1 cellular context compared by ENCODE assay signal in the genomic region with DNA sequence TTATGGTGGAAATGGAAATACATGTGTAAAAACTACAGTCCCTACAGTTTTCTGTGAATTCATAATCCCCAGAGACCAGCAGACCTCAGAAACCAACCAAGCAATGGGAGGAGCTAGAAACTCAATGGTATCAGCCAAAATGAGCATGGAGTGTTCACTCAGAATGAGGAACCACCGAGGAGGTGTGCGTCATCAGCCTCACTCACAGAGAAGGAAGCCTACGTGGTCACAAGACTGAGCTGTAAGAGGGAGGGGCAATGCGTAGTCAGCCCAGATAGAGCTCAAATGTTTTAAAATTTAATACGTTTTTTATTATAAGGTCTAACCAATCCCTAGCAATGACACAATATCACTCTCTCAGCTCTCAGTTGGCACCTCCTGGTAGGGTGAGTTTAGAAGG.
TF ChIP-seq lines count a peak whose summit lies in the region.

No MANE protein-coding gene starts in this region.

TF ChIP-seq in GM23338, 12 proteins besides CTCF, POLR2A, EP300 and RAD21:
- TF ChIP-seq, protein P1, sequence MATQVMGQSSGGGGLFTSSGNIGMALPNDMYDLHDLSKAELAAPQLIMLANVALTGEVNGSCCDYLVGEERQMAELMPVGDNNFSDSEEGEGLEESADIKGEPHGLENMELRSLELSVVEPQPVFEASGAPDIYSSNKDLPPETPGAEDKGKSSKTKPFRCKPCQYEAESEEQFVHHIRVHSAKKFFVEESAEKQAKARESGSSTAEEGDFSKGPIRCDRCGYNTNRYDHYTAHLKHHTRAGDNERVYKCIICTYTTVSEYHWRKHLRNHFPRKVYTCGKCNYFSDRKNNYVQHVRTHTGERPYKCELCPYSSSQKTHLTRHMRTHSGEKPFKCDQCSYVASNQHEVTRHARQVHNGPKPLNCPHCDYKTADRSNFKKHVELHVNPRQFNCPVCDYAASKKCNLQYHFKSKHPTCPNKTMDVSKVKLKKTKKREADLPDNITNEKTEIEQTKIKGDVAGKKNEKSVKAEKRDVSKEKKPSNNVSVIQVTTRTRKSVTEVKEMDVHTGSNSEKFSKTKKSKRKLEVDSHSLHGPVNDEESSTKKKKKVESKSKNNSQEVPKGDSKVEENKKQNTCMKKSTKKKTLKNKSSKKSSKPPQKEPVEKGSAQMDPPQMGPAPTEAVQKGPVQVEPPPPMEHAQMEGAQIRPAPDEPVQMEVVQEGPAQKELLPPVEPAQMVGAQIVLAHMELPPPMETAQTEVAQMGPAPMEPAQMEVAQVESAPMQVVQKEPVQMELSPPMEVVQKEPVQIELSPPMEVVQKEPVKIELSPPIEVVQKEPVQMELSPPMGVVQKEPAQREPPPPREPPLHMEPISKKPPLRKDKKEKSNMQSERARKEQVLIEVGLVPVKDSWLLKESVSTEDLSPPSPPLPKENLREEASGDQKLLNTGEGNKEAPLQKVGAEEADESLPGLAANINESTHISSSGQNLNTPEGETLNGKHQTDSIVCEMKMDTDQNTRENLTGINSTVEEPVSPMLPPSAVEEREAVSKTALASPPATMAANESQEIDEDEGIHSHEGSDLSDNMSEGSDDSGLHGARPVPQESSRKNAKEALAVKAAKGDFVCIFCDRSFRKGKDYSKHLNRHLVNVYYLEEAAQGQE (IDR thresholded peaks at IDR 0.05; ENCODE audit: unreplicated experiment): no peak
- TF ChIP-seq EZH2phosphoT487 (IDR thresholded peaks at IDR 0.05; ENCODE audit: unreplicated experiment) (no peak), JUNB (IDR thresholded peaks at IDR 0.05; ENCODE audit: unreplicated experiment) (no peak), ZNF114 (CRISPR knock-in tag; IDR thresholded peaks at IDR 0.05) (no peak), ZNF331 (CRISPR knock-in tag; IDR thresholded peaks at IDR 0.05; ENCODE audit: low read depth) (no peak), CREB1 (CRISPR knock-in tag; IDR thresholded peaks at IDR 0.05; ENCODE audit: low read depth) (no peak), ZNF462 (CRISPR knock-in tag; IDR thresholded peaks at IDR 0.05) (no peak), EZH2 (IDR thresholded peaks at IDR 0.05; ENCODE audit: low read depth, unreplicated experiment) (no peak)
- TF ChIP-seq, protein P2, sequence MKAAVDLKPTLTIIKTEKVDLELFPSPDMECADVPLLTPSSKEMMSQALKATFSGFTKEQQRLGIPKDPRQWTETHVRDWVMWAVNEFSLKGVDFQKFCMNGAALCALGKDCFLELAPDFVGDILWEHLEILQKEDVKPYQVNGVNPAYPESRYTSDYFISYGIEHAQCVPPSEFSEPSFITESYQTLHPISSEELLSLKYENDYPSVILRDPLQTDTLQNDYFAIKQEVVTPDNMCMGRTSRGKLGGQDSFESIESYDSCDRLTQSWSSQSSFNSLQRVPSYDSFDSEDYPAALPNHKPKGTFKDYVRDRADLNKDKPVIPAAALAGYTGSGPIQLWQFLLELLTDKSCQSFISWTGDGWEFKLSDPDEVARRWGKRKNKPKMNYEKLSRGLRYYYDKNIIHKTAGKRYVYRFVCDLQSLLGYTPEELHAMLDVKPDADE (IDR thresholded peaks at IDR 0.05): no peak
TF ChIP-seq in GM23338: peak in this region for 0.
